ENCODE assay signal across 22 cellular contexts in genomic region chr2:14261771-14262170, GRCh38.
"Had no signal": no experiment of that assay in that cellular context is flagged by ENCODE, and none has a peak within 500 bp of the region (broad histone marks: within the 10 kb centered on the region; RNA-seq: fewer than 3 reads in every experiment).

No MANE protein-coding gene starts in this region.

- DNase-seq: IMR-90, Karpas-422, KG1, MM.1S, NCI-H1105, NCI-H1417, NCI-H1436 treated with DMSO at 0.1 percent for 48 hours, NCI-H1694, NCI-H187 treated with DMSO at 0.1 percent for 48 hours, NCI-H2029 treated with DMSO at 0.1 percent for 48 hours, NCI-H2107, NCI-H2227 treated with DMSO at 0.1 percent for 48 hours, NCI-H524 treated with DMSO at 0.1 percent for 48 hours, NCI-H69, NCI-H774, SHP77, SK-N-SH, SW 1271, T-cell had no signal

- ATAC-seq: HepG2, Panc1, T-cell had no signal

- H3K27ac ChIP-seq: RWPE1 had no signal
